ENCODE assay signal across 21 cellular contexts in genomic region chr6:74318738-74319137, GRCh38.
A peak's percentile ranks its signal among the peaks of the same experiment; 100 is the strongest.
DNase-seq lines count a peak whose midpoint lies in the region; ATAC-seq, FAIRE-seq and TF ChIP-seq lines count a peak whose summit lies in the region.
"Had no signal": no experiment of that assay in that cellular context is flagged by ENCODE, and none has a peak within 500 bp of the region (broad histone marks: within the 10 kb centered on the region; RNA-seq: fewer than 3 reads in every experiment).

No MANE protein-coding gene starts in this region.

- H3K4me1 ChIP-seq in IMR-90 (ENCODE audit: control insufficient read depth, insufficient read depth, low read length) (peaks cover 4% of the 10 kb centered on the region; the same call in 1 of the 2 replicates), endothelial cell of umbilical vein (ENCODE audit: control insufficient read depth, extremely low read depth, insufficient read depth, low read length) (no peaks in the 10 kb centered on the region)
- H3K4me1 ChIP-seq: BLaER1 treated with 17β-estradiol and CSF1 and Interleukin-3, amounts not matched to agents 10 nM and 100 nM; Caco-2 had no signal

- H2AK9ac ChIP-seq in IMR-90 (replicated peaks; ENCODE audit: low read depth, low read length, poor library complexity), result no peak overlapping the region

- H3K79me1 ChIP-seq in IMR-90 (ENCODE audit: low read depth in 1 of 2, low read length in 2 of 2), result no peaks in the 10 kb centered on the region

- H3K4ac ChIP-seq in IMR-90 (ENCODE audit: low read depth, low read length), result 0 out of 2 replicates have a peak overlapping the region, but pooled peaks have one; percentile 25

- H3K9me1 ChIP-seq in IMR-90 (ENCODE audit: insufficient read depth, low read length), result no peaks in the 10 kb centered on the region
- H3K9me1 ChIP-seq in endothelial cell of umbilical vein (replicated peaks; ENCODE audit: control insufficient read depth, extremely low read depth, insufficient read depth, low read length), result no peaks in the 10 kb centered on the region

- H3K4me3 ChIP-seq in IMR-90 (ENCODE audit: insufficient read depth, low read depth, low read length), result no peak overlapping the region
- no peak overlapping the region for H3K4me3 ChIP-seq in endothelial cell of umbilical vein (replicated peaks in 1 of 3; ENCODE audit: insufficient read depth in 1 of 3, low read depth in 1 of 3, low read length in 3 of 3)
- H3K4me3 ChIP-seq: A549; BLaER1 treated with 17β-estradiol and CSF1 and Interleukin-3, amounts not matched to agents 10 nM and 100 nM had no signal

- H3K36me3 ChIP-seq in IMR-90 (ENCODE audit: control insufficient read depth, insufficient read depth, low read length), result no peaks in the 10 kb centered on the region
- H3K36me3 ChIP-seq in endothelial cell of umbilical vein (ENCODE audit: control insufficient read depth in 2 of 2, extremely low read depth in 1 of 2, insufficient read depth in 2 of 2, low read length in 2 of 2), result no peaks in the 10 kb centered on the region
- H3K36me3 ChIP-seq: BLaER1 treated with 17β-estradiol and CSF1 and Interleukin-3, amounts not matched to agents 10 nM and 100 nM had no signal

- H3K27me3 ChIP-seq in IMR-90 (ENCODE audit: control insufficient read depth, insufficient read depth, low read length) (no peaks in the 10 kb centered on the region), endothelial cell of umbilical vein (ENCODE audit: control insufficient read depth in 2 of 2, insufficient read depth in 2 of 2, low read length in 2 of 2) (no peaks in the 10 kb centered on the region)
- H3K27me3 ChIP-seq: BLaER1 treated with 17β-estradiol and CSF1 and Interleukin-3, amounts not matched to agents 10 nM and 100 nM had no signal

- peak overlapping the region; percentile 81; the same call in 1 of the 3 replicates for H2BK15ac ChIP-seq in IMR-90 (ENCODE audit: low read depth, low read length)

- CTCF ChIA-PET in IMR-90 (lab: Yijun Ruan, JAX) (interaction anchor here (0.6 kb wide), 1 partner anchor 151 kb away, joined by 3 read pairs; no protein-coding TSS in a partner anchor), endothelial cell of umbilical vein (lab: Charles Lee) (no interaction called here)

- peak overlapping the region; percentile 75 for H2AK5ac ChIP-seq in IMR-90 (ENCODE audit: low read depth, low read length)

- no peak overlapping the region; the same call in 1 of the 2 replicates for H2BK120ac ChIP-seq in IMR-90 (ENCODE audit: low read depth, low read length)

- POLR2A ChIA-PET in IMR-90 (lab: Charles Lee; ENCODE audit: unreplicated experiment), result interaction anchor here (0.6 kb wide), 1 partner anchor 882 kb away, joined by 4 read pairs; no protein-coding TSS in a partner anchor
- POLR2A ChIA-PET in endothelial cell of umbilical vein (lab: Charles Lee), result no interaction called here

- in situ Hi-C loops in IMR-90 (cut with MboI; ENCODE audit: low sequenced_read_pairs), result no loop called here

- intact Hi-C loops in IMR-90 (cut with micrococcal nuclease), result no loop called here
- intact Hi-C loops in endothelial cell of umbilical vein (cut with micrococcal nuclease), result no loop called here

- no peak for ATAC-seq in IMR-90 (ENCODE audit: low read depth)
- ATAC-seq: A549; CD8-positive, alpha-beta T cell had no signal

- FAIRE-seq in endothelial cell of umbilical vein (lab: Jason Lieb, UNC), result peak; percentile 56
- FAIRE-seq: A549, D721Med, G401.6, GM12891, GM19239 had no signal

- no peaks in the 10 kb centered on the region for H3K9me3 ChIP-seq in IMR-90 (ENCODE audit: control insufficient read depth, insufficient read depth, low read length)
- H3K9me3 ChIP-seq in endothelial cell of umbilical vein (replicated peaks; ENCODE audit: control insufficient read depth, insufficient read depth, low read length), result no peaks in the 10 kb centered on the region
- H3K9me3 ChIP-seq: A549, Caco-2 had no signal

- no peaks in the 10 kb centered on the region for H4K20me1 ChIP-seq in IMR-90 (ENCODE audit: insufficient read depth, low read length)
- no peaks in the 10 kb centered on the region for H4K20me1 ChIP-seq in endothelial cell of umbilical vein (replicated peaks; ENCODE audit: control insufficient read depth, extremely low read depth, insufficient read depth, low read length)
- H4K20me1 ChIP-seq: BLaER1 treated with 17β-estradiol and CSF1 and Interleukin-3, amounts not matched to agents 10 nM and 100 nM had no signal

- TF ChIP-seq CTCF in IMR-90 (conservative IDR thresholded peaks at IDR 0.05; ENCODE audit: low read depth, low read length), result no peak
- TF ChIP-seq CTCF in endothelial cell of umbilical vein (IDR thresholded peaks at IDR 0.05; ENCODE audit: extremely low read depth in 1 of 2, insufficient read depth in 1 of 2, low read depth in 1 of 2, low read length in 2 of 2), result no peak

- BruUV-seq in IMR-90 (replicated peaks; lab: Mats Ljungman, UMichigan) (no TSS peak), endothelial cell of umbilical vein (replicated peaks; lab: Mats Ljungman, UMichigan) (no TSS peak)

- H3K14ac ChIP-seq in IMR-90 (replicated peaks; ENCODE audit: low read depth, low read length), result no peak overlapping the region

- no peak overlapping the region for H4K5ac ChIP-seq in IMR-90 (ENCODE audit: low read depth, low read length)

- no peak overlapping the region for H3K56ac ChIP-seq in IMR-90 (ENCODE audit: extremely low read depth, insufficient read depth, low read length)

- 0 out of 2 replicates have a peak overlapping the region, but pooled peaks have one; percentile 31 for H3K23ac ChIP-seq in IMR-90 (ENCODE audit: low read depth, low read length)

- TF ChIP-seq POLR2A in IMR-90 (IDR thresholded peaks at IDR 0.05; ENCODE audit: low read depth, low read length) (no peak), endothelial cell of umbilical vein (IDR thresholded peaks at IDR 0.05; ENCODE audit: low read depth, low read length) (no peak)

- H3K79me2 ChIP-seq in endothelial cell of umbilical vein (ENCODE audit: control insufficient read depth, insufficient read depth, low read length), result no peaks in the 10 kb centered on the region

- TF ChIP-seq RAD21 in IMR-90 (IDR thresholded peaks at IDR 0.05; ENCODE audit: low read length), result no peak

- no peak overlapping the region for H2BK5ac ChIP-seq in IMR-90 (ENCODE audit: low read depth, low read length, poor library complexity, severe bottlenecking)

- H3K4me2 ChIP-seq in IMR-90 (ENCODE audit: low read depth, low read length), result no peak overlapping the region
- no peak overlapping the region for H3K4me2 ChIP-seq in endothelial cell of umbilical vein (ENCODE audit: insufficient read depth, low read length)
- H3K4me2 ChIP-seq: A549; BLaER1 treated with 17β-estradiol and CSF1 and Interleukin-3, amounts not matched to agents 10 nM and 100 nM had no signal

- H3K18ac ChIP-seq in IMR-90 (ENCODE audit: low read depth, low read length), result no peak overlapping the region

- dilution Hi-C loops in IMR-90 (cut with HindIII; ENCODE audit: low sequenced_read_pairs, unreplicated experiment), result no loop called here
- dilution Hi-C loops in endothelial cell of umbilical vein (cut with MboI; ENCODE audit: extremely low pct_ligation_motif_present, low sequenced_read_pairs), result no loop called here

- peak overlapping the region; percentile 22; the same call in 1 of the 2 replicates for H4K91ac ChIP-seq in IMR-90 (ENCODE audit: insufficient read depth, low read depth, low read length)

- H2AFZ ChIP-seq in IMR-90 (replicated peaks; ENCODE audit: low read length, poor library complexity) (no peak overlapping the region), endothelial cell of umbilical vein (ENCODE audit: low read depth, low read length) (no peak overlapping the region)

- H4K8ac ChIP-seq in IMR-90 (ENCODE audit: low read depth in 2 of 2, low read length in 2 of 2), result peak overlapping the region in 1 of 2 experiments; percentile 35; a peak in 1 of 4 replicates

- peak overlapping the region; percentile 76 for H2BK20ac ChIP-seq in IMR-90 (ENCODE audit: low read depth, low read length)

- no peak overlapping the region for H3K27ac ChIP-seq in IMR-90 (ENCODE audit: insufficient read depth, low read length)
- H3K27ac ChIP-seq in endothelial cell of umbilical vein (ENCODE audit: insufficient read depth, low read depth, low read length), result no peak overlapping the region
- H3K27ac ChIP-seq: A549; BLaER1 treated with 17β-estradiol and CSF1 and Interleukin-3, amounts not matched to agents 10 nM and 100 nM; C4-2B had no signal

- H3K9ac ChIP-seq in IMR-90 (ENCODE audit: low read depth, low read length), result no peak overlapping the region
- no peak overlapping the region for H3K9ac ChIP-seq in endothelial cell of umbilical vein (replicated peaks; ENCODE audit: extremely low read depth, insufficient read depth, low read length)
- H3K9ac ChIP-seq: BLaER1 treated with 17β-estradiol and CSF1 and Interleukin-3, amounts not matched to agents 10 nM and 100 nM had no signal

- DNase-seq in IMR-90, result no peak
- DNase-seq in endothelial cell of umbilical vein (ENCODE audit: low read depth, low spot score), result peak; percentile 37
- DNase-seq in kidney glomerular epithelial cell (lab: John Stamatoyannopoulos, UW), result peak; percentile 1
- no peak for DNase-seq in cortex of kidney (lab: John Stamatoyannopoulos, UW)
- DNase-seq in NCI-H1436 (lab: John Stamatoyannopoulos, UW), result no peak
- no peak for DNase-seq in NCI-H2227 (lab: John Stamatoyannopoulos, UW; ENCODE audit: unreplicated experiment)
- DNase-seq in hypothalamus (lab: John Stamatoyannopoulos, UW), result no peak
- DNase-seq: AML-193; Caco-2; Calu3; CD4-positive, alpha-beta T cell; CD8-positive, alpha-beta T cell; DMS79 treated with DMSO at 0.1 percent for 48 hours; GF-D8 had no signal

TF ChIP-seq in IMR-90, 13 proteins besides CTCF, POLR2A, EP300 and RAD21 (continues in another document):
- no peak for TF ChIP-seq MAFK (IDR thresholded peaks at IDR 0.05; ENCODE audit: low read depth, low read length)
- no peak for TF ChIP-seq CHD1 (IDR thresholded peaks at IDR 0.05; ENCODE audit: low read depth, low read length)
- TF ChIP-seq MXI1 (IDR thresholded peaks at IDR 0.05; ENCODE audit: borderline replicate concordance, low read depth, low read length), result no peak
- no peak for TF ChIP-seq BHLHE40 (IDR thresholded peaks at IDR 0.05; ENCODE audit: low read depth, low read length)
- TF ChIP-seq SMC3 (IDR thresholded peaks at IDR 0.05; ENCODE audit: low read depth, low read length), result no peak

TF ChIP-seq in endothelial cell of umbilical vein, 7 proteins besides CTCF, POLR2A, EP300 and RAD21 (continues in another document):
- TF ChIP-seq EZH2 (IDR thresholded peaks at IDR 0.05; ENCODE audit: borderline replicate concordance, low read depth, low read length, severe bottlenecking) (no peak), MAX (IDR thresholded peaks at IDR 0.05; ENCODE audit: insufficient read depth, insufficient read length) (no peak), MYC (IDR thresholded peaks at IDR 0.05; ENCODE audit: low read depth, low read length) (no peak), FOS (IDR thresholded peaks at IDR 0.05; ENCODE audit: borderline replicate concordance, insufficient read depth, low read length) (no peak), JUN (IDR thresholded peaks at IDR 0.05; ENCODE audit: borderline replicate concordance, insufficient read depth, insufficient read length, low read depth) (no peak), GATA2 (IDR thresholded peaks at IDR 0.05; ENCODE audit: insufficient read depth, insufficient read length, low read depth, low read length) (no peak)

Comparison
In these comparisons a context has a peak if more than half of its experiments do, and no peak if none do; other contexts are left out.
1. DNase-seq: peak in endothelial cell of umbilical vein (single experiment) and kidney glomerular epithelial cell (single experiment); none in IMR-90 (single experiment), cortex of kidney (single experiment), NCI-H1436 (single experiment), NCI-H2227 (single experiment) and hypothalamus (0 of 51).